Comparison of ENCODE assay signal across 9 cellular contexts in genomic region chr12:32482226-32482625, GRCh38.
DNase-seq lines count a peak whose midpoint lies in the region; ATAC-seq and TF ChIP-seq lines count a peak whose summit lies in the region.
"Had no signal": no experiment of that assay in that cellular context is flagged by ENCODE, and none has a peak within 500 bp of the region (broad histone marks: within the 10 kb centered on the region; RNA-seq: fewer than 3 reads in every experiment).

No MANE protein-coding gene starts in this region.

- POLR2A ChIA-PET in MCF 10A (lab: Yijun Ruan, JAX) = interaction anchor here (0.6 to 1.3 kb wide), 3 partner anchors 26 to 34 kb away, joined by 3 read pairs; no protein-coding TSS in a partner anchor

- H3K9me3 ChIP-seq in breast epithelium (no peaks in the 10 kb centered on the region), tibial nerve (no peaks in the 10 kb centered on the region)
- H3K9me3 ChIP-seq: tibial artery had no signal

- BruUV-seq in MCF 10A (replicated peaks; lab: Mats Ljungman, UMichigan) = no TSS peak

- peak overlapping the region; percentile 64 for H3K27ac Mint-ChIP-seq in MCF 10A (ENCODE audit: low read depth, unreplicated experiment)

- H3K4me1 ChIP-seq in breast epithelium (no peaks in the 10 kb centered on the region), tibial nerve (peaks cover 0 to 17% (median 13%) of the 10 kb centered on the region in 4 donors)
- H3K4me1 ChIP-seq: tibial artery had no signal

- H3K36me3 Mint-ChIP-seq in MCF 10A (ENCODE audit: insufficient read depth, unreplicated experiment) = peaks cover 47% of the 10 kb centered on the region

- peak; percentile 58 to 77 for TF ChIP-seq EP300 in tibial nerve (IDR thresholded peaks at IDR 0.05)

- H3K27ac ChIP-seq in breast epithelium (no peak overlapping the region), tibial nerve (peak overlapping the region in 1 of 4 donors; percentile 60)
- H3K27ac ChIP-seq: tibial artery had no signal

- peak; percentile 79 for ATAC-seq in HG03460 (IDR thresholded peaks at IDR 0.05; ENCODE audit: unreplicated experiment)

- H3K4me3 Mint-ChIP-seq in MCF 10A (ENCODE audit: unreplicated experiment) = no peak overlapping the region

- H3K36me3 ChIP-seq in breast epithelium (no peaks in the 10 kb centered on the region), tibial nerve (no peaks in the 10 kb centered on the region)
- H3K36me3 ChIP-seq: tibial artery had no signal

- 60 to 67% methylated on average over 3 of the region's 3 CpGs for WGBS in tibial nerve, 2 donors

- DNase-seq in MCF 10A (ENCODE audit: unreplicated experiment) (no peak), breast epithelium (ENCODE audit: low spot score in 2 of 2) (no peak), amniotic epithelial cell (ENCODE audit: low read depth) (peak; percentile 57), tibial nerve (ENCODE audit: low spot score in 2 of 2) (no peak), NCI-H524 treated with DMSO at 0.1 percent for 48 hours (lab: John Stamatoyannopoulos, UW) (no peak), DMS53 (lab: John Stamatoyannopoulos, UW) (no peak), hypothalamus (lab: John Stamatoyannopoulos, UW) (no peak)
- DNase-seq: tibial artery had no signal

- H3K27me3 ChIP-seq in breast epithelium = no peaks in the 10 kb centered on the region
- H3K27me3 ChIP-seq in tibial nerve = no peaks in the 10 kb centered on the region
- H3K27me3 ChIP-seq: tibial artery had no signal

- no peaks in the 10 kb centered on the region for H3K27me3 Mint-ChIP-seq in MCF 10A (ENCODE audit: insufficient read depth, unreplicated experiment)

- TF ChIP-seq CTCF in MCF 10A (IDR thresholded peaks at IDR 0.05; ENCODE audit: unreplicated experiment) (no peak), breast epithelium (IDR thresholded peaks at IDR 0.05) (no peak), tibial nerve (IDR thresholded peaks at IDR 0.05) (no peak)

- intact Hi-C loops in MCF 10A (cut with micrococcal nuclease) (no loop called here), breast epithelium (cut with DNase I; ENCODE audit: low total_unique reads) (no loop called here)

- TF ChIP-seq POLR2A in breast epithelium (IDR thresholded peaks at IDR 0.05) (no peak), tibial nerve (IDR thresholded peaks at IDR 0.05) (no peak)

- H3K4me3 ChIP-seq in breast epithelium (no peak overlapping the region), tibial nerve (no peak overlapping the region)
- H3K4me3 ChIP-seq: tibial artery had no signal

- peaks cover 15% of the 10 kb centered on the region for H3K4me1 Mint-ChIP-seq in MCF 10A (ENCODE audit: insufficient read depth, unreplicated experiment)

- no peaks in the 10 kb centered on the region for H3K9me3 Mint-ChIP-seq in MCF 10A (ENCODE audit: unreplicated experiment)

- CTCF ChIA-PET in MCF 10A (lab: Yijun Ruan, JAX) = no interaction called here
